ENCODE assay signal across 19 cellular contexts in the genomic region with DNA sequence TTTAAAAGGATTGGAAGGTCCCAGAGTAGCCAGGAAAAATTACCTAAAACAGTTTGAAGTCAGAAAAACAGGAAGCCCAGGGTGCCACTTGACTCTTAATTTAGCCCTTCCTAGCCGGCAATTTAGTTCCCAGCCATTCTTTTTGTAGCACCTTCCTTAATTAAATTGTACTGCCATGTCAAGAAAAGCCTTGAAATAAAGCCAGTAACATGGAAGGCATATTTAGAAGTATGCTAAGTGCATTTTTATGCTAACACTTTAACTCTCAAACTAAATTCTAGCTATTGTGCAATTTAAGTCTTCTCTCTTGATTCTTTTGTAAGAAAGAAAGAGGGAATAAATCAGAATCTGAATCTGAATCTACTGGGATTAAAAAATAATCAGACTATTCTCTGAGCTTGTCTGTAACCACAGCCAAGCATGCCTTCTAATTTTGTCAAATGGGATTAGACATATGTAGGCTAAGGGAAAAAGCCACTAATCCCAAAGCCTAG. TPM values are rescaled to one million over a fixed set of nuclear protein-coding genes. Genes with fewer than 3 reads are reported as not detected.
DNase-seq lines count a peak whose midpoint lies in the region; ATAC-seq, FAIRE-seq and TF ChIP-seq lines count a peak whose summit lies in the region.
"Had no signal": no experiment of that assay in that cellular context is flagged by ENCODE, and none has a peak within 500 bp of the region (broad histone marks: within the 10 kb centered on the region; RNA-seq: fewer than 3 reads in every experiment).

No MANE protein-coding gene starts in this region.

- TF ChIP-seq CTCF in K562 (IDR thresholded peaks at IDR 0.05 in 2 of 3, conservative IDR thresholded peaks at IDR 0.05 in 1 of 3; ENCODE audit: insufficient read depth in 2 of 3, low read depth in 1 of 3, low read length in 3 of 3) (no peak), omental fat pad (IDR thresholded peaks at IDR 0.05) (no peak)

- H3K4me1 ChIP-seq in K562 (replicated peaks in 1 of 2; ENCODE audit: control insufficient read depth in 2 of 2, insufficient read depth in 2 of 2, low read length in 2 of 2), result no peaks in the 10 kb centered on the region
- H3K4me1 ChIP-seq in subcutaneous abdominal adipose tissue (ENCODE audit: control insufficient read depth in 5 of 5, insufficient read depth in 5 of 5, low read length in 5 of 5), result peaks cover 0 to 22% (median 9%) of the 10 kb centered on the region in 5 donors
- H3K4me1 ChIP-seq: BLaER1 treated with 17β-estradiol and CSF1 and Interleukin-3, amounts not matched to agents 10 nM and 100 nM; Peyer's patch had no signal

- no peak for TF ChIP-seq RAD21 in K562 (CRISPR knock-in tag; conservative IDR thresholded peaks at IDR 0.05 in 1 of 2, IDR thresholded peaks at IDR 0.05 in 1 of 2)

- in situ Hi-C loops in K562 (cut with MboI), result no loop called here

- POLR2A ChIA-PET in K562 (lab: Yijun Ruan, JAX), result no interaction called here
- POLR2A ChIA-PET in HEK293T (lab: Yijun Ruan, JAX), result no interaction called here

- TF ChIP-seq EP300 in K562 (IDR thresholded peaks at IDR 0.05; ENCODE audit: low read length), result no peak

- WGBS in K562 (ENCODE audit: insufficient coverage, low coverage, missing lambda C conversion rate), result 0% methylated on average over 1 of the region's 1 CpG

- BruUV-seq in K562 (replicated peaks; lab: Mats Ljungman, UMichigan), result no TSS peak

- H3K27me3 ChIP-seq in K562 (ENCODE audit: control insufficient read depth in 2 of 2, insufficient read depth in 2 of 2, low read length in 2 of 2) (peaks cover 10 to 14% of the 10 kb centered on the region in 2 experiments), subcutaneous abdominal adipose tissue (ENCODE audit: control insufficient read depth in 5 of 5, insufficient read depth in 4 of 5, low read length in 5 of 5) (no peaks in the 10 kb centered on the region)
- H3K27me3 ChIP-seq: BLaER1 treated with 17β-estradiol and CSF1 and Interleukin-3, amounts not matched to agents 10 nM and 100 nM; Peyer's patch had no signal

- DNase-seq in NCI-H1092 treated with DMSO at 0.1 percent for 48 hours (lab: John Stamatoyannopoulos, UW) (peak; percentile 14), NCI-H1092 (lab: John Stamatoyannopoulos, UW) (no peak), NCI-H2081 treated with DMSO at 0.1 percent for 48 hours (lab: John Stamatoyannopoulos, UW) (peak; percentile 39), K562 (ENCODE audit: extremely low read depth in 1 of 4, low spot score in 3 of 4) (no peak), NCI-H146 (lab: John Stamatoyannopoulos, UW) (no peak), omental fat pad (ENCODE audit: low spot score) (no peak), HEK293T (ENCODE audit: extremely low spot score) (no peak)
- DNase-seq: 8988T, DMS153, EL, NCI-H1048, NCI-H187 treated with DMSO at 0.1 percent for 48 hours, NCI-H345, NCI-H526 treated with DMSO at 0.1 percent for 48 hours, Peyer's patch, SHP77 had no signal

- H3K9ac ChIP-seq in K562 (ENCODE audit: insufficient read depth in 1 of 2, low read depth in 2 of 2, low read length in 2 of 2) (no peak overlapping the region), subcutaneous abdominal adipose tissue (ENCODE audit: low read length in 5 of 5) (peak overlapping the region in 1 of 5 donors; percentile 25)
- H3K9ac ChIP-seq: BLaER1 treated with 17β-estradiol and CSF1 and Interleukin-3, amounts not matched to agents 10 nM and 100 nM had no signal

- H3K4me2 ChIP-seq in K562 (ENCODE audit: insufficient read depth, low read length), result no peak overlapping the region
- H3K4me2 ChIP-seq: BLaER1 treated with 17β-estradiol and CSF1 and Interleukin-3, amounts not matched to agents 10 nM and 100 nM had no signal

- H3K27ac ChIP-seq in K562 (ENCODE audit: extremely low read depth, low read depth, low read length) (no peak overlapping the region), subcutaneous abdominal adipose tissue (ENCODE audit: low read depth, low read length) (peak overlapping the region; percentile 69)
- H3K27ac ChIP-seq: BLaER1 treated with 17β-estradiol and CSF1 and Interleukin-3, amounts not matched to agents 10 nM and 100 nM; Peyer's patch had no signal

- no peaks in the 10 kb centered on the region for H3K79me2 ChIP-seq in K562 (ENCODE audit: control insufficient read depth, insufficient read depth, low read length)

- CTCF ChIA-PET in K562 (lab: Yijun Ruan, JAX; ENCODE audit: low intra/inter-chr PET ratio), result interaction anchor here (0.7 kb wide), 1 partner anchor 1135 kb away, joined by 3 read pairs; no protein-coding TSS in a partner anchor
- CTCF ChIA-PET in HEK293T (lab: Yijun Ruan, JAX), result no interaction called here

- H4K20me1 ChIP-seq in K562 (replicated peaks; ENCODE audit: control insufficient read depth, insufficient read depth, low read length), result no peaks in the 10 kb centered on the region
- H4K20me1 ChIP-seq: BLaER1 treated with 17β-estradiol and CSF1 and Interleukin-3, amounts not matched to agents 10 nM and 100 nM had no signal

- no peak overlapping the region for H2AFZ ChIP-seq in K562 (ENCODE audit: low read depth, low read length)

- ATAC-seq in K562, result no peak
- ATAC-seq in omental fat pad (ENCODE audit: low FRiP score), result no peak
- ATAC-seq: SK-N-SH treated with all-trans-retinoic acid at 6 μM for 48 hours had no signal

- intact Hi-C loops in K562 (cut with micrococcal nuclease), result no loop called here

- no peaks in the 10 kb centered on the region for H3K36me3 ChIP-seq in K562 (ENCODE audit: control insufficient read depth, insufficient read depth, low read length)
- no peaks in the 10 kb centered on the region for H3K36me3 ChIP-seq in subcutaneous abdominal adipose tissue (ENCODE audit: control insufficient read depth in 5 of 5, insufficient read depth in 5 of 5, low read length in 5 of 5)
- H3K36me3 ChIP-seq: BLaER1 treated with 17β-estradiol and CSF1 and Interleukin-3, amounts not matched to agents 10 nM and 100 nM; Peyer's patch had no signal

- FAIRE-seq in K562 (lab: Jason Lieb, UNC), result no peak

- H3K4me3 ChIP-seq in K562, result no peak overlapping the region
- no peak overlapping the region for H3K4me3 ChIP-seq in subcutaneous abdominal adipose tissue (ENCODE audit: low read depth in 1 of 5, low read length in 5 of 5)
- H3K4me3 ChIP-seq: BLaER1 treated with 17β-estradiol and CSF1 and Interleukin-3, amounts not matched to agents 10 nM and 100 nM; Peyer's patch had no signal

- TF ChIP-seq POLR2A in K562 (conservative IDR thresholded peaks at IDR 0.05), result no peak

- H3K9me1 ChIP-seq in K562 (ENCODE audit: control insufficient read depth, insufficient read depth, low read length), result no peaks in the 10 kb centered on the region

- no peaks in the 10 kb centered on the region for H3K9me3 ChIP-seq in K562 (replicated peaks; ENCODE audit: control insufficient read depth, insufficient read depth, low read depth, low read length)
- no peaks in the 10 kb centered on the region for H3K9me3 ChIP-seq in subcutaneous abdominal adipose tissue (ENCODE audit: control insufficient read depth in 5 of 5, low read length in 5 of 5)
- H3K9me3 ChIP-seq: BLaER1 treated with 17β-estradiol and CSF1 and Interleukin-3, amounts not matched to agents 10 nM and 100 nM; Peyer's patch had no signal

TF ChIP-seq in K562, 482 proteins besides CTCF, POLR2A, EP300 and RAD21 (continues in another document):
- TF ChIP-seq SMC3 (conservative IDR thresholded peaks at IDR 0.05; ENCODE audit: insufficient read depth, low read depth, low read length), result no peak
- no peak for TF ChIP-seq EWSR1 (IDR thresholded peaks at IDR 0.05; ENCODE audit: borderline replicate concordance, low read depth, partially characterized antibody)
- peak; percentile 47 for TF ChIP-seq CEBPB (tag; IDR thresholded peaks at IDR 0.05)
- peak; percentile 27; the same call in 1 of the 2 replicates for TF ChIP-seq SPI1 (IDR thresholded peaks at IDR 0.05; ENCODE audit: borderline replicate concordance, low read depth, low read length)
- no peak for TF ChIP-seq HNRNPL (IDR thresholded peaks at IDR 0.05; ENCODE audit: low read depth, low read length)

TF ChIP-seq in HEK293T, 16 proteins besides CTCF, POLR2A, EP300 and RAD21:
- no peak for TF ChIP-seq HDGF (IDR thresholded peaks at IDR 0.05; ENCODE audit: borderline replicate concordance)
- TF ChIP-seq LEF1 (IDR thresholded peaks at IDR 0.05; ENCODE audit: borderline replicate concordance), result no peak
TF ChIP-seq in HEK293T: peak in this region for 0.

RNA-seq across cellular contexts. Expression of a gene that starts 43.2 kb away (rescaled TPM):
- total RNA-seq in K562 (2011; cell fraction: chromatin; rRNA removed; ENCODE audit: low replicate concordance), result 1.4 and 2.4 TPM in 2 replicates
- total RNA-seq in K562 (2011; cell fraction: nucleolus; rRNA removed), result 0.33 and 0.53 TPM in 2 replicates
- total RNA-seq in K562 (2011; cell fraction: nucleoplasm; rRNA removed), result 0.44 and 0.92 TPM in 2 replicates
- total RNA-seq in K562 (2014; rRNA removed) (not detected in 2 replicates), K562 (2014; rRNA removed; fragmentation: Illumina TruSeq; extraction: Trizol) (0.03 and 0.15 TPM in 2 replicates), K562 (2015; rRNA removed; fragmentation: Illumina TruSeq; extraction: Trizol) (0.04 TPM in 1 of 2 replicates, not detected in the other), K562 (2021) (0.20 and 0.98 TPM in 2 replicates), omental fat pad (10 to 100 TPM; 12.4 to 17.8 (median 16.3) TPM)
- polyA plus RNA-seq in K562 (2011; rRNA removed) (0.14 and 0.32 TPM in 2 replicates), K562 (2014; fragmentation: Illumina TruSeq; extraction: Trizol) (0.13 TPM in 1 of 2 replicates, not detected in the other), K562 (2014; fragmentation: Nextera tagmentation; extraction: Ambion mirVana) (under 1 TPM; 0.13 to 0.20 TPM), K562 (2014; rRNA removed) (not detected in 2 replicates)
- 0.06 and 0.40 TPM in 2 replicates for polyA plus RNA-seq in K562 (2011; cell fraction: cytosol; rRNA removed)
- 0.09 and 0.48 TPM in 2 replicates for polyA plus RNA-seq in K562 (2011; cell fraction: nucleus; rRNA removed)
- 0.25 and 0.69 TPM in 2 replicates for polyA plus RNA-seq in K562 (2012)
- 5.0 and 5.3 TPM in 2 replicates for polyA minus RNA-seq in K562 (2011; rRNA and poly(A)+ RNA removed)
- 0.91 and 1.3 TPM in 2 replicates for polyA minus RNA-seq in K562 (2011; cell fraction: cytosol; rRNA and poly(A)+ RNA removed)
- polyA minus RNA-seq in K562 (2011; cell fraction: nucleus; rRNA and poly(A)+ RNA removed), result 0.67 and 0.78 TPM in 2 replicates

Comparison
In these comparisons a context has a peak if more than half of its experiments do, and no peak if none do; other contexts are left out.
1. DNase-seq: peak in NCI-H1092 treated with DMSO at 0.1 percent for 48 hours (single experiment) and NCI-H2081 treated with DMSO at 0.1 percent for 48 hours (single experiment); none in NCI-H1092 (single experiment), K562 (0 of 4), NCI-H146 (single experiment), omental fat pad (single experiment) and HEK293T (single experiment).